7 cellular contexts compared by ENCODE assay signal in genomic region chr22:31055322-31056159, GRCh38. TPM values are rescaled to one million over a fixed set of nuclear protein-coding genes. Genes with fewer than 3 reads are reported as not detected.
A peak's percentile ranks its signal among the peaks of the same experiment; 100 is the strongest.
DNase-seq lines count a peak whose midpoint lies in the region; ATAC-seq and TF ChIP-seq lines count a peak whose summit lies in the region.

No MANE protein-coding gene starts in this region.

- no peak overlapping the region for H3K4me3 Mint-ChIP-seq in natural killer cell treated with Interleukin-12 subunit alpha and Interleukin-12 subunit beta and Interleukin-15 and Interleukin-18, amount 100 ng/mL, for 72 hours

- no peaks in the 10 kb centered on the region for H3K4me1 Mint-ChIP-seq in natural killer cell treated with Interleukin-12 subunit alpha and Interleukin-12 subunit beta and Interleukin-15 and Interleukin-18, amount 100 ng/mL, for 72 hours (ENCODE audit: low read depth in 2 of 2)

- H3K4me1 ChIP-seq in heart left ventricle, result peaks cover 0 to 38% (median 17%) of the 10 kb centered on the region in 12 donors
- no peaks in the 10 kb centered on the region for H3K4me1 ChIP-seq in psoas muscle

- H3K36me3 Mint-ChIP-seq in natural killer cell treated with Interleukin-12 subunit alpha and Interleukin-12 subunit beta and Interleukin-15 and Interleukin-18, amount 100 ng/mL, for 72 hours, result no peaks in the 10 kb centered on the region

- H3K27me3 ChIP-seq in heart left ventricle, result no peaks in the 10 kb centered on the region
- no peaks in the 10 kb centered on the region for H3K27me3 ChIP-seq in psoas muscle (ENCODE audit: insufficient read depth in 3 of 3, low read length in 2 of 3)

- DNase-seq in HT-29 (ENCODE audit: low spot score) (peak; percentile 83), heart left ventricle (peak; percentile 76 to 92 (median 88)), psoas muscle (peak; percentile 86 to 93), AML-193 (lab: John Stamatoyannopoulos, UW) (no peak)
- no peak for DNase-seq in natural killer cell treated with Interleukin-12 subunit alpha and Interleukin-12 subunit beta and Interleukin-15 and Interleukin-18, amount 100 ng/mL, for 72 hours (ENCODE audit: low spot score)

- no peak overlapping the region for H3K4me3 ChIP-seq in heart left ventricle
- H3K4me3 ChIP-seq in psoas muscle, result no peak overlapping the region

- 37 to 41% (median 40%) methylated on average over 16 of the region's 16 CpGs for WGBS in heart left ventricle, 4 donors
- WGBS in psoas muscle, 3 donors, result 39 to 46% (median 39%) methylated on average over 16 of the region's 16 CpGs

- TF ChIP-seq POLR2A in heart left ventricle (IDR thresholded peaks at IDR 0.05), result no peak

- no peaks in the 10 kb centered on the region for H3K9me3 Mint-ChIP-seq in natural killer cell treated with Interleukin-12 subunit alpha and Interleukin-12 subunit beta and Interleukin-15 and Interleukin-18, amount 100 ng/mL, for 72 hours

- H3K9me3 ChIP-seq in heart left ventricle, result no peaks in the 10 kb centered on the region
- no peaks in the 10 kb centered on the region for H3K9me3 ChIP-seq in psoas muscle

- no peaks in the 10 kb centered on the region for H3K36me3 ChIP-seq in heart left ventricle
- H3K36me3 ChIP-seq in psoas muscle (ENCODE audit: insufficient read depth in 1 of 2, low read depth in 1 of 2), result no peaks in the 10 kb centered on the region

- TF ChIP-seq CTCF in VCaP (conservative IDR thresholded peaks at IDR 0.05) (no peak), heart left ventricle (IDR thresholded peaks at IDR 0.05) (no peak), psoas muscle (IDR thresholded peaks at IDR 0.05) (no peak)

- H3K27ac ChIP-seq in VCaP, result peak overlapping the region; percentile 63
- peak overlapping the region; percentile 44 to 85 (median 72) for H3K27ac ChIP-seq in heart left ventricle
- peak overlapping the region; percentile 61 for H3K27ac ChIP-seq in psoas muscle

- ATAC-seq in heart left ventricle (peak; percentile 77 to 97 (median 92)), psoas muscle (peak; percentile 65 to 87 (median 85)), HG03571 (IDR thresholded peaks at IDR 0.05; ENCODE audit: unreplicated experiment) (no peak)
- ATAC-seq in natural killer cell treated with Interleukin-12 subunit alpha and Interleukin-12 subunit beta and Interleukin-15 and Interleukin-18, amount 100 ng/mL, for 72 hours, result no peak

- no peaks in the 10 kb centered on the region for H3K27me3 Mint-ChIP-seq in natural killer cell treated with Interleukin-12 subunit alpha and Interleukin-12 subunit beta and Interleukin-15 and Interleukin-18, amount 100 ng/mL, for 72 hours

- intact Hi-C loops in heart left ventricle (cut with DNase I) (no loop called here), psoas muscle (cut with DNase I) (no loop called here)

- H3K27ac Mint-ChIP-seq in natural killer cell treated with Interleukin-12 subunit alpha and Interleukin-12 subunit beta and Interleukin-15 and Interleukin-18, amount 100 ng/mL, for 72 hours, result no peak overlapping the region

RNA-seq across cellular contexts. Expression of gene SMTN, which starts 25.6 kb away (rescaled TPM):
- 76.5 and 80.4 TPM in 2 replicates for total RNA-seq in HT-29 (2014; rRNA removed; shearing (Covaris generic))
- 100 to 1,000 TPM; 114 to 270 (median 167) TPM for total RNA-seq in heart left ventricle
- 100 to 1,000 TPM in 1 of 2 donors, 10 to 100 TPM in 1; 55.5 to 257 TPM for polyA plus RNA-seq in heart left ventricle
- 10 to 100 TPM; 33.6 to 79.3 (median 66.5) TPM for total RNA-seq in psoas muscle
- polyA plus RNA-seq in psoas muscle, result 10 to 100 TPM; 23.0 to 43.4 (median 36.5) TPM
- total RNA-seq in natural killer cell treated with Interleukin-12 subunit alpha and Interleukin-12 subunit beta and Interleukin-15 and Interleukin-18, amount 100 ng/mL, for 72 hours, result 10 to 100 TPM; 17.2 to 19.9 TPM

RNA-seq across cellular contexts. Expression of gene SELENOM, which starts 51.8 kb away (rescaled TPM):
- total RNA-seq in HT-29 (2014; rRNA removed; shearing (Covaris generic)), result 0.64 and 1.6 TPM in 2 replicates
- total RNA-seq in heart left ventricle, result 100 to 1,000 TPM in 1 of 9 donors, 10 to 100 TPM in 8; 35.0 to 183 (median 52.9) TPM
- polyA plus RNA-seq in heart left ventricle, result 10 to 100 TPM; 72.3 to 76.6 TPM
- total RNA-seq in psoas muscle, result 10 to 100 TPM; 45.4 to 68.2 (median 52.3) TPM
- polyA plus RNA-seq in psoas muscle, result 10 to 100 TPM; 23.6 to 64.3 (median 44.0) TPM
- 1 to 10 TPM; 4.4 to 6.0 TPM for total RNA-seq in natural killer cell treated with Interleukin-12 subunit alpha and Interleukin-12 subunit beta and Interleukin-15 and Interleukin-18, amount 100 ng/mL, for 72 hours

Comparison
In these comparisons a context has a peak if more than half of its experiments do, and no peak if none do; other contexts are left out.
1. DNase-seq: peak in HT-29 (single experiment), heart left ventricle (5 of 5) and psoas muscle (2 of 2); none in AML-193 (0 of 2) and natural killer cell treated with Interleukin-12 subunit alpha and Interleukin-12 subunit beta and Interleukin-15 and Interleukin-18, amount 100 ng/mL, for 72 hours (single experiment).
2. ATAC-seq: peak in heart left ventricle (4 of 4) and psoas muscle (4 of 4); none in HG03571 (single experiment) and natural killer cell treated with Interleukin-12 subunit alpha and Interleukin-12 subunit beta and Interleukin-15 and Interleukin-18, amount 100 ng/mL, for 72 hours (0 of 2).
3. RNA of gene SELENOM, which starts 51.8 kb away (total RNA-seq): 45.4 to 68.2 TPM in psoas muscle and 35.0 to 183 TPM in heart left ventricle; 4.4 to 6.0 TPM in natural killer cell treated with Interleukin-12 subunit alpha and Interleukin-12 subunit beta and Interleukin-15 and Interleukin-18, amount 100 ng/mL, for 72 hours and 0.64 to 1.6 TPM in HT-29; every median in the first group is over 4 times any median in the second.
4. Peak in every context shown above with its lines, with median percentiles within 50 percentile points of each other: H3K27ac ChIP-seq.